In the genomic region with DNA sequence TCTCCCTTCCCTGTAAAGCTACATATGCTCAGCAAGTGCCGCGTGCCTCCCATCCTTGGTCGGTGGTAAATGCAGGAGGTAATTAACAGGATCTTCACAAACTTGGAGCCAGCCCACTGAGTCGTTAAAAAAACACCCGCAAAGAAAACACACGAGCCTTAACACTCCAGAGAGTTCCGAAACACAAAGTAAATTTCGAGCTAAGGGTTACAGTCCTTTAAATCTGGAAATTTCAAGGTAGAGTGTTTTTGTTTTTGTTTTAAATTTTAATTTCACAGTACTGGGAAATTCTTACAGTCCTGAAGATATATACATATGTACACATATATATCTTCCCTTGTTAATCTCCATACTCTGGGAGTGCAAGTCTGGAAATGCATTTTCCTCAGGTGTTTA, we compare ENCODE assay signal across 7 cellular contexts. TPM values are rescaled to one million over a fixed set of nuclear protein-coding genes. Genes with fewer than 3 reads are reported as not detected.
DNase-seq lines count a peak whose midpoint lies in the region; ATAC-seq, FAIRE-seq and TF ChIP-seq lines count a peak whose summit lies in the region.

No MANE protein-coding gene starts in this region.

- H3K4me3 ChIP-seq in SK-N-MC (peak overlapping the region; percentile 98), foreskin fibroblast (ENCODE audit: low read depth in 1 of 2, low read length in 2 of 2) (peak overlapping the region; percentile 78 to 87), small intestine (ENCODE audit: low read depth in 1 of 2, low read length in 2 of 2) (peak overlapping the region; percentile 78 to 89)

- H3K36me3 ChIP-seq in SK-N-MC (ENCODE audit: insufficient read depth, low read length) (no peaks in the 10 kb centered on the region), small intestine (ENCODE audit: control insufficient read depth in 2 of 2, insufficient read depth in 2 of 2, low read length in 2 of 2) (no peaks in the 10 kb centered on the region)

- no peak for TF ChIP-seq POLR2A in GM18505 (IDR thresholded peaks at IDR 0.05; ENCODE audit: borderline replicate concordance, extremely low read depth, insufficient read depth, insufficient read length)

- WGBS in small intestine, 3 donors: 0 to 5% (median 3%) methylated on average over 8 of the region's 8 CpGs

- H3K4me1 ChIP-seq in small intestine (ENCODE audit: control insufficient read depth in 2 of 2, insufficient read depth in 1 of 2, low read depth in 1 of 2, low read length in 1 of 2): peaks cover 0 to 4% of the 10 kb centered on the region in 2 donors

- no peak for FAIRE-seq in small intestine (lab: Jason Lieb, UNC)

- H3K9ac ChIP-seq in SK-N-MC (ENCODE audit: insufficient read length): peak overlapping the region; percentile 94

- ATAC-seq in GM21825 (IDR thresholded peaks at IDR 0.05; ENCODE audit: unreplicated experiment) (peak; percentile 3), GM18505 (IDR thresholded peaks at IDR 0.05; ENCODE audit: unreplicated experiment) (no peak), GM21360 (IDR thresholded peaks at IDR 0.05; ENCODE audit: unreplicated experiment) (no peak)

- no peak for TF ChIP-seq CTCF in foreskin fibroblast (IDR thresholded peaks at IDR 0.05; ENCODE audit: low read depth, low read length)

- no peaks in the 10 kb centered on the region for H3K27me3 ChIP-seq in small intestine (ENCODE audit: control insufficient read depth in 2 of 2, insufficient read depth in 2 of 2, low read length in 2 of 2)

- H3K27ac ChIP-seq in SK-N-MC (peak overlapping the region; percentile 84), small intestine (ENCODE audit: low read depth in 1 of 2, low read length in 1 of 2) (peak overlapping the region; percentile 97 to 99)

- DNase-seq in SK-N-MC (ENCODE audit: low read depth, low spot score) (no peak), foreskin fibroblast (no peak), small intestine (no peak), Kasumi-1 (lab: John Stamatoyannopoulos, UW) (no peak)

- no peaks in the 10 kb centered on the region for H3K9me3 ChIP-seq in SK-N-MC (ENCODE audit: low read depth, low read length)
- no peaks in the 10 kb centered on the region for H3K9me3 ChIP-seq in small intestine (ENCODE audit: control insufficient read depth, low read depth)

RNA-seq across cellular contexts. Expression of a gene that starts 1.1 kb away (rescaled TPM):
- polyA plus RNA-seq in small intestine: 10 to 100 TPM in 2 of 3 donors, 1 to 10 TPM in 1; 8.3 to 15.5 (median 10.5) TPM
